ENCODE assay signal across 1 cellular context in the genomic region with DNA sequence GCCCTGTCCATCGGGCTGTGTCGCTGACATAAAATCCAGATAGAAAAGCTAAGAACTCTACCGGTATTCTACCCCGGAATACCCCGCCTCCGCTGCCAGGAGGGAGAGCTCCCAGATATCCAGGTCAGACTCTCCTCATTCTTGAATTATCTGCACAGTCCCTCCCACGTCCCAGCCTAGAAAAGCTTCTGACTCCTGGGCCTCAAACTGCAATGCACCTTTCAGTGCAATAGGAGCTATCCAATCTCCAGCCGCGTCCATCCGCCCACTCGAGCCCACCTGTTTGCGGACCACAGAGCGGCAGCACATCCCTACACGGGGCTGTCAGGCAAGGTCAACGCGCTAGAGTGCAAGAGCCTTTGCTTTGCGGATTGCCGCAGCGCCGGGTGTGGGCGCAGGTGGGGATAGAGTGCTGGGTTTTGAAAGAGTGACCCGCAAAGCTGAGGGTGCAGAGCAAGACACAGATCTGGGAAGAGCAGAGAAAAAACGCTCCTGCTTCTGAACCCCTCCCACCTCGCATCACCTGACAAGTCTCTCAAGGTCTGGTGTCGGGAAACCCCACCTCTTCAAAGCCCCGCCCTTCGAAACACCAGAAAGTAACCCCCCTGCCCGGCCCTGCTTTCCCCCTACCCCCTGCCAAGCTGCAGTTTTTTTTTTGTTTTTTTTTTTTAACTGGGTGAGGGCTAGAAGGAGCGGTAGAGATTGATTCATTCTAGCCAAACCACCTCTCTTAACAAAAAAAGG.
TF ChIP-seq lines count a peak whose summit lies in the region.

No MANE protein-coding gene starts in this region.

TF ChIP-seq in HepG2, 621 proteins besides CTCF, POLR2A, EP300 and RAD21 (continued from another document):
- TF ChIP-seq, protein P1, sequence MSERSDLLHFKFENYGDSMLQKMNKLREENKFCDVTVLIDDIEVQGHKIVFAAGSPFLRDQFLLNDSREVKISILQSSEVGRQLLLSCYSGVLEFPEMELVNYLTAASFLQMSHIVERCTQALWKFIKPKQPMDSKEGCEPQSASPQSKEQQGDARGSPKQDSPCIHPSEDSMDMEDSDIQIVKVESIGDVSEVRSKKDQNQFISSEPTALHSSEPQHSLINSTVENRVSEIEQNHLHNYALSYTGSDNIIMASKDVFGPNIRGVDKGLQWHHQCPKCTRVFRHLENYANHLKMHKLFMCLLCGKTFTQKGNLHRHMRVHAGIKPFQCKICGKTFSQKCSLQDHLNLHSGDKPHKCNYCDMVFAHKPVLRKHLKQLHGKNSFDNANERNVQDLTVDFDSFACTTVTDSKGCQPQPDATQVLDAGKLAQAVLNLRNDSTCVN (CRISPR knock-in tag; IDR thresholded peaks at IDR 0.05; ENCODE audit: borderline replicate concordance): 0 out of 2 replicates have a peak, but pooled peaks have one; percentile 25
- TF ChIP-seq FOSL1 (CRISPR knock-in tag; IDR thresholded peaks at IDR 0.05; ENCODE audit: borderline replicate concordance): no peak
- no peak for TF ChIP-seq ZNF234 (CRISPR knock-in tag; conservative IDR thresholded peaks at IDR 0.05)
- no peak for TF ChIP-seq SRY (CRISPR knock-in tag; IDR thresholded peaks at IDR 0.05)
- TF ChIP-seq ZNF256 (CRISPR knock-in tag; conservative IDR thresholded peaks at IDR 0.05): no peak
- TF ChIP-seq SIN3A (IDR thresholded peaks at IDR 0.05; ENCODE audit: borderline replicate concordance, low read depth, low read length): peak; percentile 12; the same call in 1 of the 2 replicates
- TF ChIP-seq MEIS1 (CRISPR knock-in tag; IDR thresholded peaks at IDR 0.05; ENCODE audit: borderline replicate concordance): no peak
- no peak for TF ChIP-seq ADNP (CRISPR knock-in tag; IDR thresholded peaks at IDR 0.05)
- no peak for TF ChIP-seq SMAD1 (CRISPR knock-in tag; IDR thresholded peaks at IDR 0.05; ENCODE audit: borderline replicate concordance, low read depth)
- TF ChIP-seq ZNF230 (CRISPR knock-in tag; IDR thresholded peaks at IDR 0.05): no peak
- TF ChIP-seq, protein P2, sequence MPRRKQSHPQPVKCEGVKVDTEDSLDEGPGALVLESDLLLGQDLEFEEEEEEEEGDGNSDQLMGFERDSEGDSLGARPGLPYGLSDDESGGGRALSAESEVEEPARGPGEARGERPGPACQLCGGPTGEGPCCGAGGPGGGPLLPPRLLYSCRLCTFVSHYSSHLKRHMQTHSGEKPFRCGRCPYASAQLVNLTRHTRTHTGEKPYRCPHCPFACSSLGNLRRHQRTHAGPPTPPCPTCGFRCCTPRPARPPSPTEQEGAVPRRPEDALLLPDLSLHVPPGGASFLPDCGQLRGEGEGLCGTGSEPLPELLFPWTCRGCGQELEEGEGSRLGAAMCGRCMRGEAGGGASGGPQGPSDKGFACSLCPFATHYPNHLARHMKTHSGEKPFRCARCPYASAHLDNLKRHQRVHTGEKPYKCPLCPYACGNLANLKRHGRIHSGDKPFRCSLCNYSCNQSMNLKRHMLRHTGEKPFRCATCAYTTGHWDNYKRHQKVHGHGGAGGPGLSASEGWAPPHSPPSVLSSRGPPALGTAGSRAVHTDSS (CRISPR knock-in tag; conservative IDR thresholded peaks at IDR 0.05): no peak
- TF ChIP-seq RXRB (CRISPR knock-in tag; IDR thresholded peaks at IDR 0.05; ENCODE audit: borderline replicate concordance): peak; percentile 86
TF ChIP-seq in HepG2: peak in this region for 135.
